ENCODE assay signal across 16 cellular contexts in the genomic region with DNA sequence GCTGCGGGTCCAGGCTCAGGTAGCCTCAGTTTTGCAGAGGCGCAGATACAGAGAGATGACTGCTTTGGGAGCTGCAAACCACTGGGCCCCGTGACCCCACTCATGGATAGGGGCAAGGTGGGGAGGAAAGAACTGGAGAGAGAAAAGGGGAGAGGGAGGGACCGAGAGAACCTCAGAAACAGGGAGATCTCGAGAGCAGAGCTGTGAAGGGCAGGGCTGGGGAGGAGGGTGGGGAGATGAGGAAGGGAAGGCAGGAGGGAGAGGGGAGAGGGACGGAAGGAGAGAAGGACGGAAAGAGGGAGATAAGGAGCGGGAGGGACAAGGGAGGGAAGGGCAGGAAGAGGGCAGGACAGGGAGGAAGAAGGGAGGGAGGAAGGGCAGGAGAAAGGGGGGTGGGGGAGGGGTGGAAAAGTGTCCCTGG. TPM values are rescaled to one million over a fixed set of nuclear protein-coding genes. Genes with fewer than 3 reads are reported as not detected.
DNase-seq lines count a peak whose midpoint lies in the region; ATAC-seq and TF ChIP-seq lines count a peak whose summit lies in the region.
"Had no signal": no experiment of that assay in that cellular context is flagged by ENCODE, and none has a peak within 500 bp of the region (broad histone marks: within the 10 kb centered on the region; RNA-seq: fewer than 3 reads in every experiment).

No MANE protein-coding gene starts in this region.

- peaks cover 10 to 16% of the 10 kb centered on the region in 2 donors for H3K27me3 Mint-ChIP-seq in CD8-positive, alpha-beta memory T cell

- POLR2A ChIA-PET in CD8-positive, alpha-beta memory T cell (lab: Charles Lee) = no interaction called here

- no peak overlapping the region for H3K27ac Mint-ChIP-seq in CD8-positive, alpha-beta memory T cell
- H3K27ac Mint-ChIP-seq: activated CD8-positive, alpha-beta memory T cell treated with anti-CD3 and anti-CD28 coated beads, Interleukin-2, amount 10 ng/mL, durations not matched to agents 7 days and 5 days had no signal

- no peaks in the 10 kb centered on the region for H3K27me3 ChIP-seq in CD8-positive, alpha-beta memory T cell (ENCODE audit: insufficient read depth, low read length, poor library complexity, severe bottlenecking)
- H3K27me3 ChIP-seq in OCI-LY1 (ENCODE audit: insufficient read depth, low read length) = no peaks in the 10 kb centered on the region
- H3K27me3 ChIP-seq in right cardiac atrium (ENCODE audit: control insufficient read depth, insufficient read depth) = no peaks in the 10 kb centered on the region
- H3K27me3 ChIP-seq in neuron (ENCODE audit: insufficient read depth, low read length) = no peaks in the 10 kb centered on the region

- no peaks in the 10 kb centered on the region; the same call in 1 of the 2 replicates for H3F3A ChIP-seq in OCI-LY1 (ENCODE audit: insufficient read depth, low read length)

- no peak overlapping the region for H3K4me3 ChIP-seq in CD8-positive, alpha-beta memory T cell (ENCODE audit: low read length)
- H3K4me3 ChIP-seq in OCI-LY1 (ENCODE audit: low read depth, low read length, poor library complexity, severe bottlenecking) (no peak overlapping the region), right cardiac atrium (ENCODE audit: low read length) (no peak overlapping the region), neuron (ENCODE audit: low read length) (no peak overlapping the region)

- CTCF ChIA-PET in CD8-positive, alpha-beta memory T cell (lab: Charles Lee) = no interaction called here

- intact Hi-C loops in right cardiac atrium (cut with DNase I) = loop anchor here in 1 of 4 donors (10.0 kb wide), 2 partner anchors 139 to 229 kb away; no protein-coding TSS in a partner anchor

- H3K79me2 ChIP-seq in OCI-LY1 (ENCODE audit: insufficient read depth, low read length) = no peaks in the 10 kb centered on the region

- H3K36me3 ChIP-seq in CD8-positive, alpha-beta memory T cell (ENCODE audit: insufficient read depth, low read length) = no peaks in the 10 kb centered on the region
- H3K36me3 ChIP-seq in OCI-LY1 (ENCODE audit: insufficient read depth, low read length) (no peaks in the 10 kb centered on the region), neuron (ENCODE audit: insufficient read depth, low read length) (no peaks in the 10 kb centered on the region)

- no peaks in the 10 kb centered on the region for H3K4me1 ChIP-seq in CD8-positive, alpha-beta memory T cell (ENCODE audit: insufficient read depth, low read length)
- peaks cover 47% of the 10 kb centered on the region for H3K4me1 ChIP-seq in OCI-LY1 (ENCODE audit: insufficient read depth, low read length, severe bottlenecking)
- peaks cover 9% of the 10 kb centered on the region for H3K4me1 ChIP-seq in right cardiac atrium (ENCODE audit: control insufficient read depth, insufficient read depth, low read length)
- peaks cover 23% of the 10 kb centered on the region for H3K4me1 ChIP-seq in neuron (ENCODE audit: insufficient read depth, low read length)

- H3K4me2 ChIP-seq in OCI-LY1 (ENCODE audit: low read length) = no peak overlapping the region

- DNase-seq in CD8-positive, alpha-beta memory T cell = no peak
- DNase-seq in right cardiac atrium = peak in 1 of 3 donors; percentile 56
- no peak for DNase-seq in activated T-cell treated with anti-CD3 and anti-CD28 coated beads, Interleukin-2, amount 50 U/mL, for 1 hour
- no peak for DNase-seq in stimulated activated CD8-positive, alpha-beta memory T cell treated with anti-CD3 and anti-CD28 coated beads, Interleukin-4, amount 100 ng/mL, for 48 hours
- no peak for DNase-seq in RPMI8226
- DNase-seq in activated CD4-positive, alpha-beta T cell treated with anti-CD3 and anti-CD28 coated beads for 48 hours = no peak
- DNase-seq: activated CD8-positive, alpha-beta memory T cell treated with anti-CD3 and anti-CD28 coated beads, Interleukin-2, amount 10 ng/mL, durations not matched to agents 7 days and 5 days; amygdala; foreskin melanocyte; GF-D8; stimulated activated naive CD4-positive, alpha-beta T cell treated with Interleukin-2 at 50 U/mL for 16 hours had no signal

- no peaks in the 10 kb centered on the region for H3K9me3 Mint-ChIP-seq in CD8-positive, alpha-beta memory T cell

- no peaks in the 10 kb centered on the region for H3K36me3 Mint-ChIP-seq in CD8-positive, alpha-beta memory T cell
- H3K36me3 Mint-ChIP-seq: activated CD8-positive, alpha-beta memory T cell treated with anti-CD3 and anti-CD28 coated beads, Interleukin-2, amount 10 ng/mL, durations not matched to agents 7 days and 5 days had no signal

- H3K4me3 Mint-ChIP-seq in CD8-positive, alpha-beta memory T cell = no peak overlapping the region
- H3K4me3 Mint-ChIP-seq: activated CD8-positive, alpha-beta memory T cell treated with anti-CD3 and anti-CD28 coated beads, Interleukin-2, amount 10 ng/mL, durations not matched to agents 7 days and 5 days had no signal

- H4K20me1 ChIP-seq in OCI-LY1 (ENCODE audit: insufficient read depth, low read length) = no peaks in the 10 kb centered on the region

- no peaks in the 10 kb centered on the region for H3K9me2 ChIP-seq in OCI-LY1 (ENCODE audit: low read depth, low read length)

- ATAC-seq in right cardiac atrium = peak; percentile 48 to 67

- no peaks in the 10 kb centered on the region for H3K9me3 ChIP-seq in CD8-positive, alpha-beta memory T cell (ENCODE audit: low read length)
- H3K9me3 ChIP-seq in OCI-LY1 (ENCODE audit: low read length) (no peaks in the 10 kb centered on the region), right cardiac atrium (ENCODE audit: control insufficient read depth, low read length) (no peaks in the 10 kb centered on the region), neuron (ENCODE audit: low read length) (no peaks in the 10 kb centered on the region)

- 44% methylated on average over 8 of the region's 8 CpGs for WGBS in right cardiac atrium

- H2AFZ ChIP-seq in OCI-LY1 (ENCODE audit: low read length) (no peak overlapping the region), neuron (ENCODE audit: low read depth, low read length) (peak overlapping the region; percentile 29)

- peak overlapping the region; percentile 47 for H3K27ac ChIP-seq in CD8-positive, alpha-beta memory T cell (ENCODE audit: low read depth, low read length)
- H3K27ac ChIP-seq in OCI-LY1 (ENCODE audit: low read depth, low read length, poor library complexity, severe bottlenecking) (peak overlapping the region; percentile 83), right cardiac atrium (ENCODE audit: low read length) (peak overlapping the region; percentile 21)

- no peak overlapping the region for H3K9ac ChIP-seq in OCI-LY1 (ENCODE audit: low read length)

- no peak for TF ChIP-seq CTCF in OCI-LY1 (IDR thresholded peaks at IDR 0.05; ENCODE audit: low read length)

- peaks cover 0 to 3% (median 1%) of the 10 kb centered on the region in 3 donors for H3K4me1 Mint-ChIP-seq in CD8-positive, alpha-beta memory T cell
- H3K4me1 Mint-ChIP-seq: activated CD8-positive, alpha-beta memory T cell treated with anti-CD3 and anti-CD28 coated beads, Interleukin-2, amount 10 ng/mL, durations not matched to agents 7 days and 5 days had no signal

RNA-seq across cellular contexts. Expression of a gene that starts 46.3 kb away (rescaled TPM):
- not detected for total RNA-seq in CD8-positive, alpha-beta memory T cell
- not detected for polyA plus RNA-seq in CD8-positive, alpha-beta memory T cell
- total RNA-seq in right cardiac atrium = not detected
- not detected for polyA plus RNA-seq in right cardiac atrium
- total RNA-seq: osteocyte, RPMI7951 had no signal
- polyA plus RNA-seq: BJ had no signal

Comparison
In these comparisons a context has a peak if more than half of its experiments do, and no peak if none do; other contexts are left out.
1. H3K27ac ChIP-seq: peak in every context shown above with its lines; median percentile 83 in OCI-LY1; 47 in CD8-positive, alpha-beta memory T cell; 21 in right cardiac atrium.